In the genomic region with DNA sequence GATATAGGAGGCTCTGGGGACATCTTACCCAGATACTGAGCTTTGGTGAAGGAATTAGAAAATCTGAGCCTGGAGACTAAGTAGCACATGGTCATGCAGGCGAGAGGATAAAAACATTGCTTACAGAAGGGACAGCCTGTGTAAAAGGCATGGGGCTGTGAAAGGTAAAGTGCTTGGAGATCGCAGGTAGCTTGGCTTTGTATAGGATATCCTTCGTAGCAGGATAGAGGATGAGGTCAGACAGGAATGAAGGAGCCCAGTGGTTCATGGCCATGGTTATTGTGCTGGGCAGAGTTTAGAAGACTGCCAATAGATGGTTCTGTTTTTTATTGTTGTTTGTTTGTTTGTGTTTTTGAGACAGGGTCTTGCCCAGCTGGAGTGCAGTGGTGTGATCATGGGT, we compare ENCODE assay signal across 1 cellular context.
TF ChIP-seq lines count a peak whose summit lies in the region.

No MANE protein-coding gene starts in this region.

TF ChIP-seq in GM23338, 12 proteins besides CTCF, POLR2A, EP300 and RAD21 (continued from another document):
- TF ChIP-seq, protein P1, sequence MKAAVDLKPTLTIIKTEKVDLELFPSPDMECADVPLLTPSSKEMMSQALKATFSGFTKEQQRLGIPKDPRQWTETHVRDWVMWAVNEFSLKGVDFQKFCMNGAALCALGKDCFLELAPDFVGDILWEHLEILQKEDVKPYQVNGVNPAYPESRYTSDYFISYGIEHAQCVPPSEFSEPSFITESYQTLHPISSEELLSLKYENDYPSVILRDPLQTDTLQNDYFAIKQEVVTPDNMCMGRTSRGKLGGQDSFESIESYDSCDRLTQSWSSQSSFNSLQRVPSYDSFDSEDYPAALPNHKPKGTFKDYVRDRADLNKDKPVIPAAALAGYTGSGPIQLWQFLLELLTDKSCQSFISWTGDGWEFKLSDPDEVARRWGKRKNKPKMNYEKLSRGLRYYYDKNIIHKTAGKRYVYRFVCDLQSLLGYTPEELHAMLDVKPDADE (IDR thresholded peaks at IDR 0.05) = no peak
- TF ChIP-seq ZNF462 (CRISPR knock-in tag; IDR thresholded peaks at IDR 0.05) (no peak), EZH2phosphoT487 (IDR thresholded peaks at IDR 0.05; ENCODE audit: unreplicated experiment) (no peak)
